14 cellular contexts compared by ENCODE assay signal in genomic region chr6:45454008-45454911, GRCh38.
A peak's percentile ranks its signal among the peaks of the same experiment; 100 is the strongest.
DNase-seq lines count a peak whose midpoint lies in the region; ATAC-seq and TF ChIP-seq lines count a peak whose summit lies in the region.
"Had no signal": no experiment of that assay in that cellular context is flagged by ENCODE, and none has a peak within 500 bp of the region (broad histone marks: within the 10 kb centered on the region; RNA-seq: fewer than 3 reads in every experiment).

No MANE protein-coding gene starts in this region.

- H3K4me3 ChIP-seq in Loucy (ENCODE audit: low read length, poor library complexity, severe bottlenecking) (no peak overlapping the region), choroid plexus epithelial cell (ENCODE audit: low read depth, low read length) (no peak overlapping the region), heart right ventricle (no peak overlapping the region)
- H3K4me3 ChIP-seq: stomach had no signal

- H3K9me2 ChIP-seq in Loucy (replicated peaks; ENCODE audit: low read depth, low read length), result no peaks in the 10 kb centered on the region

- intact Hi-C loops in natural killer cell (cut with micrococcal nuclease) (no loop called here), heart right ventricle (cut with DNase I) (no loop called here)

- no peak overlapping the region for H3K27ac Mint-ChIP-seq in natural killer cell
- no peak overlapping the region for H3K27ac Mint-ChIP-seq in activated T-cell treated with anti-CD3 and anti-CD28 coated beads, Interleukin-2, amount 50 U/mL, for 24 hours
- H3K27ac Mint-ChIP-seq: activated CD4-positive, alpha-beta T cell treated with anti-CD3 and anti-CD28 coated beads, Interleukin-2, amount 10 ng/mL, durations not matched to agents 24 days and 14 days had no signal

- ATAC-seq in natural killer cell (peak; percentile 32 to 72 (median 50)), heart right ventricle (no peak)

- H2AFZ ChIP-seq in Loucy (ENCODE audit: low read length), result no peak overlapping the region

- H3K9me3 ChIP-seq in Loucy (ENCODE audit: insufficient read depth, low read depth, low read length) (no peaks in the 10 kb centered on the region), heart right ventricle (no peaks in the 10 kb centered on the region)
- H3K9me3 ChIP-seq: stomach had no signal

- H3K4me2 ChIP-seq in Loucy (ENCODE audit: low read depth, low read length, poor library complexity, severe bottlenecking), result peak overlapping the region; percentile 39

- no peaks in the 10 kb centered on the region for H3K27me3 ChIP-seq in Loucy (ENCODE audit: insufficient read depth, low read length, poor library complexity, severe bottlenecking)
- peaks cover 0 to 7% (median 0%) of the 10 kb centered on the region in 7 donors for H3K27me3 ChIP-seq in heart right ventricle
- H3K27me3 ChIP-seq: stomach had no signal

- H3K27ac ChIP-seq in heart right ventricle, result no peak overlapping the region

- H3K9me3 Mint-ChIP-seq in natural killer cell, result no peaks in the 10 kb centered on the region
- no peaks in the 10 kb centered on the region for H3K9me3 Mint-ChIP-seq in activated T-cell treated with anti-CD3 and anti-CD28 coated beads, Interleukin-2, amount 50 U/mL, for 24 hours
- H3K9me3 Mint-ChIP-seq: activated CD4-positive, alpha-beta T cell treated with anti-CD3 and anti-CD28 coated beads, Interleukin-2, amount 10 ng/mL, durations not matched to agents 24 days and 14 days had no signal

- peaks cover 28% of the 10 kb centered on the region; the same call in 1 of the 2 replicates for H3K36me3 ChIP-seq in Loucy (ENCODE audit: insufficient read depth, low read length)
- peaks cover 0 to 3% (median 0%) of the 10 kb centered on the region in 9 donors for H3K36me3 ChIP-seq in heart right ventricle
- H3K36me3 ChIP-seq: stomach had no signal

- peaks cover 3 to 17% of the 10 kb centered on the region in 2 donors for H3K27me3 Mint-ChIP-seq in natural killer cell (ENCODE audit: low read depth in 2 of 2)
- H3K27me3 Mint-ChIP-seq in activated T-cell treated with anti-CD3 and anti-CD28 coated beads, Interleukin-2, amount 50 U/mL, for 24 hours, result no peaks in the 10 kb centered on the region
- H3K27me3 Mint-ChIP-seq: activated CD4-positive, alpha-beta T cell treated with anti-CD3 and anti-CD28 coated beads, Interleukin-2, amount 10 ng/mL, durations not matched to agents 24 days and 14 days had no signal

- peaks cover 78% of the 10 kb centered on the region for H3K79me2 ChIP-seq in Loucy (ENCODE audit: insufficient read depth, low read length)

- no peak overlapping the region for H3K4me3 Mint-ChIP-seq in natural killer cell
- H3K4me3 Mint-ChIP-seq in activated T-cell treated with anti-CD3 and anti-CD28 coated beads, Interleukin-2, amount 50 U/mL, for 24 hours, result no peak overlapping the region
- H3K4me3 Mint-ChIP-seq: activated CD4-positive, alpha-beta T cell treated with anti-CD3 and anti-CD28 coated beads, Interleukin-2, amount 10 ng/mL, durations not matched to agents 24 days and 14 days had no signal

- peaks cover 5 to 12% of the 10 kb centered on the region in 2 donors for H3K4me1 Mint-ChIP-seq in natural killer cell
- H3K4me1 Mint-ChIP-seq in activated T-cell treated with anti-CD3 and anti-CD28 coated beads, Interleukin-2, amount 50 U/mL, for 24 hours (ENCODE audit: low read depth), result peaks cover 55% of the 10 kb centered on the region

- TF ChIP-seq CTCF in Loucy (conservative IDR thresholded peaks at IDR 0.05; ENCODE audit: low read length), result no peak
- TF ChIP-seq CTCF in choroid plexus epithelial cell (conservative IDR thresholded peaks at IDR 0.05; ENCODE audit: low read depth, low read length), result no peak
- TF ChIP-seq CTCF in natural killer cell (IDR thresholded peaks at IDR 0.05), result no peak
- no peak for TF ChIP-seq CTCF in heart right ventricle (IDR thresholded peaks at IDR 0.05)

- DNase-seq in DMS53 treated with DMSO at 0.1 percent for 48 hours (lab: John Stamatoyannopoulos, UW; ENCODE audit: unreplicated experiment), result peak; percentile 32
- peak; percentile 87 for DNase-seq in choroid plexus epithelial cell (ENCODE audit: low read depth)
- no peak for DNase-seq in natural killer cell
- no peak for DNase-seq in stimulated activated CD4-positive, alpha-beta T cell treated with anti-CD3 and anti-CD28 coated beads, Interleukin-4, amount 100 ng/mL, for 1 hour
- no peak for DNase-seq in heart right ventricle
- DNase-seq in activated T-cell treated with anti-CD3 and anti-CD28 coated beads, Interleukin-2, amount 50 U/mL, for 24 hours, result no peak
- DNase-seq in NCI-H2227 treated with DMSO at 0.1 percent for 48 hours (lab: John Stamatoyannopoulos, UW), result no peak
- DNase-seq: activated CD4-positive, alpha-beta T cell treated with anti-CD3 and anti-CD28 coated beads, Interleukin-2, amount 10 ng/mL, durations not matched to agents 24 days and 14 days; activated naive CD4-positive, alpha-beta T cell treated with Interleukin-2 at 50 U/mL for 16 hours; effector CD4-positive, alpha-beta T cell; Kasumi-1; SIG-M5; stomach had no signal

- no peak overlapping the region for H3K9ac ChIP-seq in Loucy (ENCODE audit: low read depth, low read length, poor library complexity, severe bottlenecking)

- peaks cover 55% of the 10 kb centered on the region for H4K20me1 ChIP-seq in Loucy (ENCODE audit: insufficient read depth, low read length, poor library complexity, severe bottlenecking)

- no peaks in the 10 kb centered on the region for H3K36me3 Mint-ChIP-seq in natural killer cell
- peaks cover 69% of the 10 kb centered on the region for H3K36me3 Mint-ChIP-seq in activated T-cell treated with anti-CD3 and anti-CD28 coated beads, Interleukin-2, amount 50 U/mL, for 24 hours (ENCODE audit: low read depth)

- 90% methylated on average over 4 of the region's 4 CpGs for WGBS in heart right ventricle, 2 donors

- H3F3A ChIP-seq in Loucy (ENCODE audit: low read depth), result peaks cover 12% of the 10 kb centered on the region; the same call in 1 of the 2 replicates

- H3K4me1 ChIP-seq in Loucy (ENCODE audit: insufficient read depth, low read length, poor library complexity, severe bottlenecking), result peaks cover 87% of the 10 kb centered on the region
- H3K4me1 ChIP-seq in heart right ventricle, result peaks cover 0 to 14% (median 0%) of the 10 kb centered on the region in 9 donors

Comparison
In these comparisons a context has a peak if more than half of its experiments do, and no peak if none do; other contexts are left out.
1. DNase-seq: peak in DMS53 treated with DMSO at 0.1 percent for 48 hours (single experiment) and choroid plexus epithelial cell (single experiment); none in natural killer cell (single experiment), stimulated activated CD4-positive, alpha-beta T cell treated with anti-CD3 and anti-CD28 coated beads, Interleukin-4, amount 100 ng/mL, for 1 hour (single experiment), heart right ventricle (0 of 2), activated T-cell treated with anti-CD3 and anti-CD28 coated beads, Interleukin-2, amount 50 U/mL, for 24 hours (single experiment) and NCI-H2227 treated with DMSO at 0.1 percent for 48 hours (single experiment).
2. ATAC-seq: peak in natural killer cell (3 of 3); none in heart right ventricle (0 of 8).